8 cellular contexts compared by ENCODE assay signal in the genomic region with DNA sequence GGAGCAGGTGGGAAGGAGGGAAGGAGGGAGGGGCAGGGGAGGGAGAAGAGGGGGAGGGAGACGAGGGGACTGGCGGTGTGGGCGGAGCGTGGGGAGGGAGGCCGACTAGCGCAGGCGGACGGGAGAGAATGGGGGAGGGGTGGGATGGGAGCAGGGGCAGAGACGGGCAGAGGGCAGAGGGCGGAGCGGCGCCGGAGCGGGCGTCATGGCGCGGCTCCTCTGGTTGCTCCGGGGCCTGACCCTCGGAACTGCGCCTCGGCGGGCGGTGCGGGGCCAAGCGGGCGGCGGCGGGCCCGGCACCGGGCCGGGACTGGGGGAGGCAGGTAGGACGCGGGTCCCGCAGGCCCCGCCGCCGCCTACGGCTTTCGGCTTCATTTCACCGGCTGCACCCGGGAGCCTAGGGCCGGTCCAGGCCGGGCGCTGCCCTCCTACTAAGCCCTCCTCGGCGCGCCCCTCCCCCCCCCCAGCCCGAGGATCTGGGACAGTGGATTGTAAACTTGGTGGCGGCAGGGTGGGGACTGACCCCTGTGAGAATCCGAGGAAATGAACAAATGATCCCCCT. TPM values are rescaled to one million over a fixed set of nuclear protein-coding genes. Genes with fewer than 3 reads are reported as not detected.
DNase-seq lines count a peak whose midpoint lies in the region; ATAC-seq and TF ChIP-seq lines count a peak whose summit lies in the region.

A gene (plus strand): TSS at position 176 of the 562 bp plus-strand sequence. CDS start 30 bp downstream, at position 206.

- no peaks in the 10 kb centered on the region for H3K27me3 Mint-ChIP-seq in activated naive CD8-positive, alpha-beta T cell treated with anti-CD3 and anti-CD28 coated beads, Interleukin-2, amount 50 U/mL, for 24 hours

- no peak within 1 kb of the TSS for H2BK12ac ChIP-seq in trophoblast cell (ENCODE audit: low read length)

- peak within 1 kb of the TSS; percentile 23 for H2AK5ac ChIP-seq in trophoblast cell (ENCODE audit: low read length)

- H2AFZ ChIP-seq in MM.1S (ENCODE audit: low read length) (peak within 1 kb of the TSS; percentile 77), trophoblast cell (ENCODE audit: insufficient read depth, low read length, poor library complexity) (peak within 1 kb of the TSS; percentile 81)

- no peaks in the 10 kb centered on the region for H3K36me3 ChIP-seq in HAP-1 (replicated peaks)
- no peaks in the 10 kb centered on the region for H3K36me3 ChIP-seq in MM.1S (replicated peaks; ENCODE audit: insufficient read depth, low read length)
- peaks cover 0 to 2% of the 10 kb centered on the region in 2 experiments for H3K36me3 ChIP-seq in trophoblast cell (ENCODE audit: control insufficient read depth in 1 of 2, insufficient read depth in 2 of 2, low read length in 2 of 2)
- H3K36me3 ChIP-seq in tibial nerve, result no peaks in the 10 kb centered on the region

- H4K20me1 ChIP-seq in MM.1S (ENCODE audit: insufficient read depth, low read length), result no peaks in the 10 kb centered on the region

- H3K36me3 Mint-ChIP-seq in activated naive CD8-positive, alpha-beta T cell treated with anti-CD3 and anti-CD28 coated beads, Interleukin-2, amount 50 U/mL, for 24 hours (ENCODE audit: low read depth), result no peaks in the 10 kb centered on the region

- TF ChIP-seq POLR2A in tibial nerve (IDR thresholded peaks at IDR 0.05), result peak; percentile 72 to 76

- H2BK120ac ChIP-seq in trophoblast cell (ENCODE audit: insufficient read depth, low read length, poor library complexity), result peak within 1 kb of the TSS; percentile 70

- no CpG with 5 or more reads among the region's 50 CpGs for WGBS in trophoblast cell (ENCODE audit: extremely low coverage, insufficient coverage, insufficient read length)
- WGBS in tibial nerve, 2 donors, result 0 to 1% methylated on average over 37 to 47 of the region's 50 CpGs

- H3K9me3 Mint-ChIP-seq in activated naive CD8-positive, alpha-beta T cell treated with anti-CD3 and anti-CD28 coated beads, Interleukin-2, amount 50 U/mL, for 24 hours, result peaks cover 11% of the 10 kb centered on the region

- DNase-seq in GM04503 (ENCODE audit: low read depth) (peak; percentile 54), HAP-1 (ENCODE audit: low spot score in 2 of 2) (peak; percentile 92 to 97), MM.1S (peak; percentile 90), SW 1271 (lab: John Stamatoyannopoulos, UW) (peak; percentile 43 to 85), cardiac septum (ENCODE audit: low spot score) (peak; percentile 96), trophoblast cell (peak; percentile 81 to 83), tibial nerve (ENCODE audit: low spot score in 2 of 2) (peak; percentile 85 to 88)
- DNase-seq in activated naive CD8-positive, alpha-beta T cell treated with anti-CD3 and anti-CD28 coated beads, Interleukin-2, amount 50 U/mL, for 24 hours, result peak; percentile 73

- in situ Hi-C loops in HAP-1 (cut with MboI; ENCODE audit: low sequenced_read_pairs), result no loop called here

- TF ChIP-seq CTCF in MM.1S (IDR thresholded peaks at IDR 0.05; ENCODE audit: low read length) (no peak), tibial nerve (IDR thresholded peaks at IDR 0.05) (no peak)

- peak within 1 kb of the TSS; percentile 90 for H3K4me3 Mint-ChIP-seq in activated naive CD8-positive, alpha-beta T cell treated with anti-CD3 and anti-CD28 coated beads, Interleukin-2, amount 50 U/mL, for 24 hours

- H3K4ac ChIP-seq in trophoblast cell (ENCODE audit: low read depth, low read length), result peak within 1 kb of the TSS; percentile 95

- peaks cover 35% of the 10 kb centered on the region for H3K4me1 Mint-ChIP-seq in activated naive CD8-positive, alpha-beta T cell treated with anti-CD3 and anti-CD28 coated beads, Interleukin-2, amount 50 U/mL, for 24 hours

- peak within 1 kb of the TSS; percentile 80 for H3K14ac ChIP-seq in trophoblast cell (ENCODE audit: low read length)

- H3K79me1 ChIP-seq in trophoblast cell (ENCODE audit: low read length), result peaks cover 10% of the 10 kb centered on the region

- no peaks in the 10 kb centered on the region for H3K9me2 ChIP-seq in MM.1S (replicated peaks; ENCODE audit: insufficient read depth, low read length)

- ATAC-seq in activated naive CD8-positive, alpha-beta T cell treated with anti-CD3 and anti-CD28 coated beads, Interleukin-2, amount 50 U/mL, for 24 hours, result peak; percentile 75

- peaks cover 13% of the 10 kb centered on the region for H3K4me1 ChIP-seq in HAP-1
- H3K4me1 ChIP-seq in MM.1S (ENCODE audit: low read length), result peaks cover 5% of the 10 kb centered on the region; the same call in 1 of the 2 replicates
- H3K4me1 ChIP-seq in trophoblast cell (ENCODE audit: control insufficient read depth in 1 of 2, insufficient read depth in 2 of 2, low read length in 2 of 2), result peaks cover 6 to 8% of the 10 kb centered on the region in 2 experiments
- peaks cover 0 to 24% (median 9%) of the 10 kb centered on the region in 4 donors for H3K4me1 ChIP-seq in tibial nerve

- H3K9ac ChIP-seq in MM.1S (ENCODE audit: low read length), result peak within 1 kb of the TSS; percentile 83
- H3K9ac ChIP-seq in trophoblast cell (ENCODE audit: low read length), result peak within 1 kb of the TSS; percentile 90

- H3K27ac Mint-ChIP-seq in activated naive CD8-positive, alpha-beta T cell treated with anti-CD3 and anti-CD28 coated beads, Interleukin-2, amount 50 U/mL, for 24 hours, result peak within 1 kb of the TSS; percentile 79

- no peak within 1 kb of the TSS for H3K23ac ChIP-seq in trophoblast cell (ENCODE audit: low read length)

- H3K9me3 ChIP-seq in HAP-1 (no peaks in the 10 kb centered on the region; the same call in none of the 2 replicates), MM.1S (replicated peaks; ENCODE audit: insufficient read depth, low read length) (no peaks in the 10 kb centered on the region), trophoblast cell (ENCODE audit: insufficient read depth, low read depth, low read length) (peaks cover 2% of the 10 kb centered on the region), tibial nerve (peaks cover 0 to 10% (median 0%) of the 10 kb centered on the region in 4 donors)

- H3K27me3 ChIP-seq in HAP-1 (ENCODE audit: low read depth), result no peaks in the 10 kb centered on the region; the same call in 1 of the 2 replicates
- H3K27me3 ChIP-seq in MM.1S (replicated peaks; ENCODE audit: insufficient read depth, low read length), result no peaks in the 10 kb centered on the region
- H3K27me3 ChIP-seq in trophoblast cell (ENCODE audit: insufficient read depth, low read length), result no peaks in the 10 kb centered on the region
- H3K27me3 ChIP-seq in tibial nerve, result no peaks in the 10 kb centered on the region

- intact Hi-C loops in cardiac septum (cut with DNase I), result no loop called here

- H3K18ac ChIP-seq in trophoblast cell (ENCODE audit: low read length), result peak within 1 kb of the TSS; percentile 88

- peaks cover 12% of the 10 kb centered on the region for H3K79me2 ChIP-seq in MM.1S (ENCODE audit: low read length)
- peaks cover 6% of the 10 kb centered on the region for H3K79me2 ChIP-seq in trophoblast cell (ENCODE audit: control insufficient read depth, insufficient read depth, low read length, poor library complexity)

- H3K4me3 ChIP-seq in HAP-1 (peak within 1 kb of the TSS; percentile 54), MM.1S (ENCODE audit: low read length) (peak within 1 kb of the TSS; percentile 76), trophoblast cell (ENCODE audit: low read depth, low read length) (peak within 1 kb of the TSS; percentile 84), tibial nerve (peak within 1 kb of the TSS; percentile 56 to 83 (median 70))

- peak within 1 kb of the TSS; percentile 85 for H4K12ac ChIP-seq in trophoblast cell (ENCODE audit: low read depth, low read length)

- peak within 1 kb of the TSS; percentile 91 for H4K8ac ChIP-seq in trophoblast cell (ENCODE audit: low read depth, low read length)

- TF ChIP-seq EP300 in tibial nerve (IDR thresholded peaks at IDR 0.05), result peak in 1 of 2 donors; percentile 69

- H3F3A ChIP-seq in MM.1S (ENCODE audit: insufficient read depth, low read length), result peaks cover 9% of the 10 kb centered on the region

- peak within 1 kb of the TSS; percentile 87 for H4K91ac ChIP-seq in trophoblast cell (ENCODE audit: low read depth, low read length)

- 0 out of 2 replicates have a peak within 1 kb of the TSS, but pooled peaks have one; percentile 9 for H3K27ac ChIP-seq in MM.1S (ENCODE audit: low read length)
- peak within 1 kb of the TSS; percentile 81 for H3K27ac ChIP-seq in trophoblast cell (ENCODE audit: low read depth, low read length)
- peak within 1 kb of the TSS; percentile 85 to 94 (median 89) for H3K27ac ChIP-seq in tibial nerve

- H2BK5ac ChIP-seq in trophoblast cell (ENCODE audit: low read depth, low read length, poor library complexity), result peak within 1 kb of the TSS; percentile 60

- H3K4me2 ChIP-seq in MM.1S (ENCODE audit: low read depth, low read length) (peak within 1 kb of the TSS; percentile 77), trophoblast cell (ENCODE audit: low read length) (peak within 1 kb of the TSS; percentile 92)

RNA-seq across cellular contexts. Expression of the gene that starts here (rescaled TPM):
- total RNA-seq in cardiac septum, result 132 TPM
- polyA plus RNA-seq in trophoblast cell (2013), result 11.3 and 12.8 TPM in 2 replicates
- total RNA-seq in tibial nerve, result 10 to 100 TPM; 12.5 to 19.3 (median 16.0) TPM

Comparison
In these comparisons a context has a peak if more than half of its experiments do, and no peak if none do; other contexts are left out.
1. Peak in every context shown above with its lines: DNase-seq, ATAC-seq, H3K4me3 ChIP-seq and H3K27ac ChIP-seq.
2. H3K27ac ChIP-seq: peak in every context shown above with its lines; median percentile 89 in tibial nerve; 81 in trophoblast cell; 9 in MM.1S.